ENCODE assay signal across 8 cellular contexts in the genomic region with DNA sequence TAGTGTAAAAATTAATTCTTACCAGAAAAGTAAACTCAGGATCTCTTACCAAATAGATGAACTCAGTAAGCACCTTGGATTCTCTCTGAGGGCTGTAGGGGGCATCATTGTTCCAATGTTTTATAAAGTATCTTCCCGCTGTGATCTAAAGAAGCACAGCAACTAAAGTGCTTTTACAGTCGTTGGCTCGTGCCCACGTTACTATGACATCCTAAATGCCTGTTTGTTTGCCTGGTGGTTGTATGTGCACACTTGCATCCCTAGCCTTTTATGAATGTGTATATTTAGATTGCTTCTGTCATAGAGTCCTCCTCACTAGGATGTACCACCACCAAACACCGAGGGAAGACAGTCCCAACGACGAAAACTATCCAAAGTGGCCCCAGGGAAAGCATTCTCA. TPM values are rescaled to one million over a fixed set of nuclear protein-coding genes. Genes with fewer than 3 reads are reported as not detected.
DNase-seq lines count a peak whose midpoint lies in the region; ATAC-seq and TF ChIP-seq lines count a peak whose summit lies in the region.

No MANE protein-coding gene starts in this region.

- H2AK5ac ChIP-seq in neuronal stem cell (ENCODE audit: low read depth, low read length) = no peak overlapping the region

- no peaks in the 10 kb centered on the region for H4K20me1 ChIP-seq in SU-DHL-6 (ENCODE audit: low read depth, low read length)

- H3K36me3 ChIP-seq in SU-DHL-6 (ENCODE audit: low read length) (no peaks in the 10 kb centered on the region), neuronal stem cell (replicated peaks in 1 of 2; ENCODE audit: control insufficient read depth in 2 of 2, insufficient read depth in 2 of 2, low read length in 2 of 2) (no peaks in the 10 kb centered on the region)

- no peak overlapping the region for H3K4ac ChIP-seq in neuronal stem cell (ENCODE audit: low read length)

- no peak overlapping the region for H2BK5ac ChIP-seq in neuronal stem cell (ENCODE audit: low read length)

- H3K27ac ChIP-seq in SU-DHL-6 (ENCODE audit: low read depth, low read length) = no peak overlapping the region
- H3K27ac ChIP-seq in neuronal stem cell (replicated peaks; ENCODE audit: low read length) = no peak overlapping the region

- H3K4me3 ChIP-seq in AG10803 (ENCODE audit: low read length) = no peak overlapping the region
- H3K4me3 ChIP-seq in SU-DHL-6 (ENCODE audit: insufficient read depth, low read length, poor library complexity, severe bottlenecking) = no peak overlapping the region
- no peak overlapping the region for H3K4me3 ChIP-seq in fibroblast of mammary gland (ENCODE audit: control insufficient read depth, low read depth, low read length)
- no peak overlapping the region for H3K4me3 ChIP-seq in neuronal stem cell (ENCODE audit: low read length in 2 of 2)

- H3K9me3 ChIP-seq in SU-DHL-6 (ENCODE audit: insufficient read depth, low read length) (no peaks in the 10 kb centered on the region), neuronal stem cell (replicated peaks in 1 of 2; ENCODE audit: control insufficient read depth in 2 of 2, insufficient read depth in 1 of 2, low read depth in 1 of 2, low read length in 2 of 2) (peaks cover 0 to 4% of the 10 kb centered on the region in 2 donors)

- no peak overlapping the region for H3K4me2 ChIP-seq in SU-DHL-6 (ENCODE audit: low read depth, low read length, poor library complexity, severe bottlenecking)
- no peak overlapping the region for H3K4me2 ChIP-seq in neuronal stem cell (ENCODE audit: insufficient read depth, low read length, poor library complexity, severe bottlenecking)

- no peak overlapping the region for H4K8ac ChIP-seq in neuronal stem cell (ENCODE audit: low read depth, low read length)

- WGBS in neuronal stem cell (ENCODE audit: extremely low coverage in 2 of 2, insufficient read length in 2 of 2, insufficient replicate concordance in 1 of 2), 2 donors = no CpG with 5 or more reads among the region's 7 CpGs

- no peak overlapping the region for H3K9ac ChIP-seq in SU-DHL-6 (ENCODE audit: low read length)
- H3K9ac ChIP-seq in neuronal stem cell (ENCODE audit: low read depth, low read length, poor library complexity) = no peak overlapping the region

- no peaks in the 10 kb centered on the region for H3F3A ChIP-seq in SU-DHL-6 (ENCODE audit: insufficient read depth)

- peak overlapping the region; percentile 8 for H3K18ac ChIP-seq in neuronal stem cell (ENCODE audit: low read length)

- H2BK15ac ChIP-seq in neuronal stem cell (ENCODE audit: low read length) = no peak overlapping the region

- no peak overlapping the region for H2BK12ac ChIP-seq in neuronal stem cell (ENCODE audit: low read length)

- H3K14ac ChIP-seq in neuronal stem cell (ENCODE audit: low read length) = no peak overlapping the region

- peak; percentile 58 for ATAC-seq in GM18517 (IDR thresholded peaks at IDR 0.05; ENCODE audit: unreplicated experiment)
- no peak for ATAC-seq in HG02884 (IDR thresholded peaks at IDR 0.05; ENCODE audit: unreplicated experiment)
- ATAC-seq in GM19452 (IDR thresholded peaks at IDR 0.05; ENCODE audit: unreplicated experiment) = no peak

- H3K79me1 ChIP-seq in neuronal stem cell (ENCODE audit: low read depth, low read length) = no peaks in the 10 kb centered on the region

- peaks cover 13% of the 10 kb centered on the region for H3K79me2 ChIP-seq in SU-DHL-6 (ENCODE audit: insufficient read depth, low read length)

- peak; percentile 79 for TF ChIP-seq CTCF in AG10803 (conservative IDR thresholded peaks at IDR 0.05; ENCODE audit: low read length)
- peak; percentile 27 for TF ChIP-seq CTCF in SU-DHL-6 (IDR thresholded peaks at IDR 0.05; ENCODE audit: insufficient read depth, low read length, poor library complexity, severe bottlenecking)
- peak; percentile 78 for TF ChIP-seq CTCF in fibroblast of mammary gland (conservative IDR thresholded peaks at IDR 0.05; ENCODE audit: control insufficient read depth, insufficient read depth, low read depth, low read length)

- no peaks in the 10 kb centered on the region for H3K27me3 ChIP-seq in SU-DHL-6 (ENCODE audit: low read length)
- no peaks in the 10 kb centered on the region for H3K27me3 ChIP-seq in neuronal stem cell (ENCODE audit: control insufficient read depth in 3 of 3, insufficient read depth in 3 of 3, low read depth in 1 of 3, low read length in 3 of 3)

- no peaks in the 10 kb centered on the region for H3K9me2 ChIP-seq in SU-DHL-6 (replicated peaks; ENCODE audit: insufficient read depth, low read length)

- H3K23ac ChIP-seq in neuronal stem cell (ENCODE audit: low read depth, low read length, poor library complexity) = no peak overlapping the region

- H2BK120ac ChIP-seq in neuronal stem cell (ENCODE audit: low read depth, low read length) = no peak overlapping the region

- DNase-seq in AG10803 (ENCODE audit: low read depth) (peak; percentile 88), NCI-H1417 (lab: John Stamatoyannopoulos, UW) (peak; percentile 78 to 96 (median 91)), fibroblast of mammary gland (ENCODE audit: low read depth) (peak; percentile 92), neuronal stem cell (ENCODE audit: low spot score) (peak; percentile 54)

- no peak overlapping the region for H4K91ac ChIP-seq in neuronal stem cell (ENCODE audit: low read depth, low read length, poor library complexity)

- peaks cover 23 to 29% of the 10 kb centered on the region in 2 donors for H3K4me1 ChIP-seq in neuronal stem cell (ENCODE audit: control insufficient read depth in 2 of 2, insufficient read depth in 1 of 2, low read depth in 1 of 2, low read length in 2 of 2)

- no peak overlapping the region for H2AFZ ChIP-seq in SU-DHL-6 (ENCODE audit: low read depth, low read length, severe bottlenecking)
- no peak overlapping the region for H2AFZ ChIP-seq in neuronal stem cell (ENCODE audit: low read length)

RNA-seq across cellular contexts. Expression of gene SLX4IP, which starts 34.5 kb away (rescaled TPM):
- 3.3 TPM for polyA plus RNA-seq in neuronal stem cell (2013, experiment 1 of 2)
- polyA plus RNA-seq in neuronal stem cell (2013, experiment 2 of 2) = 3.3 TPM

RNA-seq across cellular contexts. Expression of gene MKKS, which starts 35.6 kb away (rescaled TPM):
- 31.2 TPM for polyA plus RNA-seq in neuronal stem cell (2013, experiment 1 of 2)
- polyA plus RNA-seq in neuronal stem cell (2013, experiment 2 of 2) = 31.1 TPM

Comparison
In these comparisons a context has a peak if more than half of its experiments do, and no peak if none do; other contexts are left out.
1. CTCF ChIP-seq: peak in every context shown above with its lines; median percentile 79 in AG10803; 78 in fibroblast of mammary gland; 27 in SU-DHL-6.